2 cellular contexts compared by ENCODE assay signal in genomic region chr22:42604403-42604802, GRCh38.
TF ChIP-seq lines count a peak whose summit lies in the region.

No MANE protein-coding gene starts in this region.

TF ChIP-seq in SK-N-SH treated with all-trans-retinoic acid at 6 μM for 48 hours, 23 proteins besides CTCF, POLR2A, EP300 and RAD21:
- TF ChIP-seq BACH2 (CRISPR knock-in tag; IDR thresholded peaks at IDR 0.05; ENCODE audit: borderline replicate concordance) (no peak), TOX (CRISPR knock-in tag; IDR thresholded peaks at IDR 0.05; ENCODE audit: borderline replicate concordance) (no peak), ARNTL (CRISPR knock-in tag; IDR thresholded peaks at IDR 0.05; ENCODE audit: borderline replicate concordance, low read depth) (no peak), CSDC2 (CRISPR knock-in tag; IDR thresholded peaks at IDR 0.05) (no peak), GLIS3 (CRISPR knock-in tag; IDR thresholded peaks at IDR 0.05) (no peak), TSHZ2 (CRISPR knock-in tag; IDR thresholded peaks at IDR 0.05) (no peak), OSR1 (CRISPR knock-in tag; IDR thresholded peaks at IDR 0.05) (no peak), PATZ1 (CRISPR knock-in tag; IDR thresholded peaks at IDR 0.05; ENCODE audit: borderline replicate concordance) (no peak), ISL1 (CRISPR knock-in tag; IDR thresholded peaks at IDR 0.05) (no peak), ZC3H10 (CRISPR knock-in tag; IDR thresholded peaks at IDR 0.05) (no peak)
- TF ChIP-seq, protein P1, sequence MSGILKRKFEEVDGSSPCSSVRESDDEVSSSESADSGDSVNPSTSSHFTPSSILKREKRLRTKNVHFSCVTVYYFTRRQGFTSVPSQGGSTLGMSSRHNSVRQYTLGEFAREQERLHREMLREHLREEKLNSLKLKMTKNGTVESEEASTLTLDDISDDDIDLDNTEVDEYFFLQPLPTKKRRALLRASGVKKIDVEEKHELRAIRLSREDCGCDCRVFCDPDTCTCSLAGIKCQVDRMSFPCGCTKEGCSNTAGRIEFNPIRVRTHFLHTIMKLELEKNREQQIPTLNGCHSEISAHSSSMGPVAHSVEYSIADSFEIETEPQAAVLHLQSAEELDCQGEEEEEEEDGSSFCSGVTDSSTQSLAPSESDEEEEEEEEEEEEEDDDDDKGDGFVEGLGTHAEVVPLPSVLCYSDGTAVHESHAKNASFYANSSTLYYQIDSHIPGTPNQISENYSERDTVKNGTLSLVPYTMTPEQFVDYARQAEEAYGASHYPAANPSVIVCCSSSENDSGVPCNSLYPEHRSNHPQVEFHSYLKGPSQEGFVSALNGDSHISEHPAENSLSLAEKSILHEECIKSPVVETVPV (CRISPR knock-in tag; IDR thresholded peaks at IDR 0.05): no peak

TF ChIP-seq in SK-N-SH, 30 proteins besides CTCF, POLR2A, EP300 and RAD21:
- no peak for TF ChIP-seq SMC3 (IDR thresholded peaks at IDR 0.05; ENCODE audit: low read depth, low read length)
- no peak for TF ChIP-seq TAF1 (IDR thresholded peaks at IDR 0.05; ENCODE audit: borderline replicate concordance, low read depth, low read length)
- no peak for TF ChIP-seq RCOR1 (IDR thresholded peaks at IDR 0.05; ENCODE audit: low read length)
- no peak for TF ChIP-seq CHD2 (IDR thresholded peaks at IDR 0.05; ENCODE audit: low read length, partially characterized antibody)
- no peak for TF ChIP-seq IRF3 (IDR thresholded peaks at IDR 0.05; ENCODE audit: low read depth, low read length)
- no peak for TF ChIP-seq GABPA (IDR thresholded peaks at IDR 0.05; ENCODE audit: low read depth)
- TF ChIP-seq, protein P2, sequence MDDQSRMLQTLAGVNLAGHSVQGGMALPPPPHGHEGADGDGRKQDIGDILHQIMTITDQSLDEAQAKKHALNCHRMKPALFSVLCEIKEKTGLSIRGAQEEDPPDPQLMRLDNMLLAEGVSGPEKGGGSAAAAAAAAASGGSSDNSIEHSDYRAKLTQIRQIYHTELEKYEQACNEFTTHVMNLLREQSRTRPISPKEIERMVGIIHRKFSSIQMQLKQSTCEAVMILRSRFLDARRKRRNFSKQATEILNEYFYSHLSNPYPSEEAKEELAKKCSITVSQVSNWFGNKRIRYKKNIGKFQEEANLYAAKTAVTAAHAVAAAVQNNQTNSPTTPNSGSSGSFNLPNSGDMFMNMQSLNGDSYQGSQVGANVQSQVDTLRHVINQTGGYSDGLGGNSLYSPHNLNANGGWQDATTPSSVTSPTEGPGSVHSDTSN (IDR thresholded peaks at IDR 0.05): no peak
- TF ChIP-seq EZH2phosphoT487 (IDR thresholded peaks at IDR 0.05; ENCODE audit: borderline replicate concordance, low read depth): no peak
- TF ChIP-seq SIN3A (IDR thresholded peaks at IDR 0.05; ENCODE audit: borderline replicate concordance, low read depth, low read length): no peak
- TF ChIP-seq USF2 (IDR thresholded peaks at IDR 0.05; ENCODE audit: borderline replicate concordance, low read depth, low read length): no peak
- TF ChIP-seq NFIC (IDR thresholded peaks at IDR 0.05; ENCODE audit: borderline replicate concordance): no peak
- TF ChIP-seq REST (IDR thresholded peaks at IDR 0.05; ENCODE audit: low read depth, low read length): no peak
